In genomic region chr6:143691900-143692572, GRCh38 we compare ENCODE assay signal across 27 cellular contexts. TPM values are rescaled to one million over a fixed set of nuclear protein-coding genes. Genes with fewer than 3 reads are reported as not detected.
DNase-seq lines count a peak whose midpoint lies in the region; ATAC-seq and TF ChIP-seq lines count a peak whose summit lies in the region.
"Had no signal": no experiment of that assay in that cellular context is flagged by ENCODE, and none has a peak within 500 bp of the region (broad histone marks: within the 10 kb centered on the region; RNA-seq: fewer than 3 reads in every experiment).

No MANE protein-coding gene starts in this region.

- WGBS in heart right ventricle, 2 donors: 52 to 56% methylated on average over 6 of the region's 6 CpGs
- WGBS in hepatocyte (ENCODE audit: low lambda C conversion rate, missing lambda C conversion rate): 60% methylated on average over 6 of the region's 6 CpGs
- 38 to 54% methylated on average over 6 of the region's 6 CpGs for WGBS in upper lobe of left lung, 2 donors

- H3K4me3 ChIP-seq in heart right ventricle (peak overlapping the region in 2 of 10 donors; percentile 11 to 19), hepatocyte (no peak overlapping the region), upper lobe of left lung (no peak overlapping the region), brain microvascular endothelial cell (ENCODE audit: low read depth, low read length) (no peak overlapping the region)
- H3K4me3 ChIP-seq: esophagus squamous epithelium, sigmoid colon had no signal

- H3K9me2 ChIP-seq in hepatocyte (replicated peaks; ENCODE audit: insufficient read depth): no peaks in the 10 kb centered on the region
- H3K9me2 ChIP-seq: SK-N-SH had no signal

- H3K79me2 ChIP-seq in hepatocyte: peaks cover 97% of the 10 kb centered on the region

- TF ChIP-seq EP300 in upper lobe of left lung (IDR thresholded peaks at IDR 0.05): no peak

- H3K4me1 ChIP-seq in heart right ventricle: peaks cover 3 to 96% (median 80%) of the 10 kb centered on the region in 9 donors
- peaks cover 47% of the 10 kb centered on the region for H3K4me1 ChIP-seq in hepatocyte (ENCODE audit: insufficient read depth)
- H3K4me1 ChIP-seq in upper lobe of left lung: peaks cover 64 to 69% (median 66%) of the 10 kb centered on the region in 4 donors
- H3K4me1 ChIP-seq: BE2C had no signal

- H3K4me3 Mint-ChIP-seq in osteocyte (ENCODE audit: unreplicated experiment): no peak overlapping the region
- H3K4me3 Mint-ChIP-seq: activated B cell treated with CpG ODN at 0.5 μM for 24 hours; activated CD8-positive, alpha-beta T cell treated with anti-CD3 and anti-CD28 coated beads, Interleukin-2, amount 10 ng/mL, durations not matched to agents 7 days and 5 days; T-helper 2 cell treated with Interferon-gamma antibody and Interleukin-4, amounts not matched to agents 5 μg/mL and 100 μg/mL, for 36 hours had no signal

- peak overlapping the region; percentile 62 for H3K4me2 ChIP-seq in hepatocyte
- H3K4me2 ChIP-seq: SK-N-SH had no signal

- H3K4me1 Mint-ChIP-seq in osteocyte (ENCODE audit: unreplicated experiment): peaks cover 95% of the 10 kb centered on the region
- H3K4me1 Mint-ChIP-seq: activated B cell treated with CpG ODN at 0.5 μM for 24 hours had no signal

- no peaks in the 10 kb centered on the region for H3K27me3 Mint-ChIP-seq in osteocyte (ENCODE audit: unreplicated experiment)
- H3K27me3 Mint-ChIP-seq: activated B cell treated with CpG ODN at 0.5 μM for 24 hours had no signal

- H3K27me3 ChIP-seq in heart right ventricle (no peaks in the 10 kb centered on the region), hepatocyte (no peaks in the 10 kb centered on the region), upper lobe of left lung (no peaks in the 10 kb centered on the region), brain microvascular endothelial cell (replicated peaks) (no peaks in the 10 kb centered on the region)
- H3K27me3 ChIP-seq: BE2C, esophagus squamous epithelium, sigmoid colon had no signal

- intact Hi-C loops in heart right ventricle (cut with DNase I): loop anchor here in 3 of 10 donors (5.0 to 10.0 kb wide), 3 partner anchors 40 to 53 kb away; no protein-coding TSS in a partner anchor
- intact Hi-C loops in Right ventricle myocardium inferior (cut with DNase I): no loop called here

- H3K36me3 ChIP-seq in heart right ventricle (peaks cover 0 to 4% (median 0%) of the 10 kb centered on the region in 9 donors), hepatocyte (replicated peaks; ENCODE audit: insufficient read depth, low read depth) (no peaks in the 10 kb centered on the region), upper lobe of left lung (no peaks in the 10 kb centered on the region), brain microvascular endothelial cell (replicated peaks) (no peaks in the 10 kb centered on the region)
- H3K36me3 ChIP-seq: BE2C, esophagus squamous epithelium, sigmoid colon had no signal

- TF ChIP-seq CTCF in heart right ventricle (IDR thresholded peaks at IDR 0.05) (no peak), hepatocyte (IDR thresholded peaks at IDR 0.05; ENCODE audit: poor library complexity) (no peak), osteocyte (IDR thresholded peaks at IDR 0.05) (no peak), upper lobe of left lung (IDR thresholded peaks at IDR 0.05) (no peak), brain microvascular endothelial cell (IDR thresholded peaks at IDR 0.05; ENCODE audit: low read depth, low read length, missing control alignments) (no peak)

- no peaks in the 10 kb centered on the region for H3K9me3 ChIP-seq in heart right ventricle
- H3K9me3 ChIP-seq in hepatocyte (ENCODE audit: low read depth): no peaks in the 10 kb centered on the region
- H3K9me3 ChIP-seq in upper lobe of left lung: no peaks in the 10 kb centered on the region
- H3K9me3 ChIP-seq: BE2C, esophagus squamous epithelium, sigmoid colon, SK-N-SH had no signal

- H4K20me1 ChIP-seq in hepatocyte (ENCODE audit: insufficient read depth, poor library complexity, severe bottlenecking): peaks cover 3% of the 10 kb centered on the region

- no peak for DNase-seq in heart right ventricle
- DNase-seq in Right ventricle myocardium inferior (ENCODE audit: missing footprints): no peak
- DNase-seq in hepatocyte (ENCODE audit: low spot score): no peak
- DNase-seq in osteocyte (ENCODE audit: extremely low spot score, unreplicated experiment): no peak
- no peak for DNase-seq in upper lobe of left lung
- DNase-seq in brain microvascular endothelial cell: no peak
- no peak for DNase-seq in GM19240 (ENCODE audit: insufficient read length, low spot score)
- DNase-seq: 8988T; activated B cell treated with CpG ODN at 0.5 μM for 24 hours; activated CD8-positive, alpha-beta T cell treated with anti-CD3 and anti-CD28 coated beads, Interleukin-2, amount 10 ng/mL, durations not matched to agents 7 days and 5 days; activated naive CD4-positive, alpha-beta T cell treated with Interleukin-2 at 50 U/mL for 16 hours; activated T-cell treated with anti-CD3 and anti-CD28 coated beads, Interleukin-2, amount 50 U/mL, for 1 hour; BE2C; COR-L47; effector CD8-positive, alpha-beta T cell; esophagus squamous epithelium; H7; Karpas-422; NCI-H2081 treated with DMSO at 0.1 percent for 48 hours; NCI-H446 treated with DMSO at 0.1 percent for 48 hours; sigmoid colon; SK-N-SH; stimulated activated CD4-positive, alpha-beta T cell treated with anti-CD3 and anti-CD28 coated beads, Interleukin-2, amount 100 ng/mL, for 24 hours; stimulated activated naive CD4-positive, alpha-beta T cell treated with Interleukin-2 at 50 U/mL for 16 hours had no signal

- no peak overlapping the region for H2AFZ ChIP-seq in hepatocyte

- H3K27ac ChIP-seq in heart right ventricle (peak overlapping the region in 6 of 10 donors; percentile 33 to 76 (median 44)), hepatocyte (peak overlapping the region; percentile 73), upper lobe of left lung (peak overlapping the region; percentile 3 to 43 (median 32)), brain microvascular endothelial cell (no peak overlapping the region)

- no peaks in the 10 kb centered on the region for H3K9me3 Mint-ChIP-seq in osteocyte (ENCODE audit: unreplicated experiment)
- H3K9me3 Mint-ChIP-seq: activated B cell treated with CpG ODN at 0.5 μM for 24 hours; T-helper 2 cell treated with Interferon-gamma antibody and Interleukin-4, amounts not matched to agents 5 μg/mL and 100 μg/mL, for 36 hours had no signal

- H3K27ac Mint-ChIP-seq in osteocyte (ENCODE audit: unreplicated experiment): peak overlapping the region; percentile 70
- H3K27ac Mint-ChIP-seq: activated B cell treated with CpG ODN at 0.5 μM for 24 hours; activated CD8-positive, alpha-beta T cell treated with anti-CD3 and anti-CD28 coated beads, Interleukin-2, amount 10 ng/mL, durations not matched to agents 7 days and 5 days; T-helper 2 cell treated with Interferon-gamma antibody and Interleukin-4, amounts not matched to agents 5 μg/mL and 100 μg/mL, for 36 hours had no signal

- ATAC-seq in heart right ventricle: no peak
- no peak for ATAC-seq in Right ventricle myocardium inferior
- ATAC-seq in upper lobe of left lung (ENCODE audit: low FRiP score in 2 of 2): no peak
- ATAC-seq in GM19455 (IDR thresholded peaks at IDR 0.05; ENCODE audit: unreplicated experiment): no peak
- ATAC-seq: activated CD8-positive, alpha-beta T cell treated with anti-CD3 and anti-CD28 coated beads, Interleukin-2, amount 10 ng/mL, durations not matched to agents 7 days and 5 days; left lobe of liver had no signal

- TF ChIP-seq POLR2A in upper lobe of left lung (IDR thresholded peaks at IDR 0.05): no peak

- in situ Hi-C loops in brain microvascular endothelial cell (cut with HindIII; ENCODE audit: low pct_ligation_motif_present, low sequenced_read_pairs): no loop called here

- peaks cover 29% of the 10 kb centered on the region for H3K36me3 Mint-ChIP-seq in osteocyte (ENCODE audit: unreplicated experiment)

RNA-seq across cellular contexts. Expression of gene PHACTR2, which starts 14.3 kb away (rescaled TPM):
- total RNA-seq in heart right ventricle: 10 to 100 TPM; 50.9 to 96.3 (median 72.6) TPM
- 10 to 100 TPM in 1 of 2 donors, 1 to 10 TPM in 1; 6.5 to 10.4 TPM for polyA plus RNA-seq in heart right ventricle
- total RNA-seq in Right ventricle myocardium inferior: 75.9 TPM
- 107 and 111 TPM in 2 replicates for total RNA-seq in hepatocyte
- polyA plus RNA-seq in hepatocyte: 86.6 and 96.8 TPM in 2 replicates
- 295 and 312 TPM in 2 replicates for total RNA-seq in osteocyte
- 100 to 1,000 TPM in 4 of 6 donors, 10 to 100 TPM in 2; 68.1 to 133 (median 109) TPM for total RNA-seq in upper lobe of left lung
